Comparison of ENCODE assay signal across 15 cellular contexts in the genomic region with DNA sequence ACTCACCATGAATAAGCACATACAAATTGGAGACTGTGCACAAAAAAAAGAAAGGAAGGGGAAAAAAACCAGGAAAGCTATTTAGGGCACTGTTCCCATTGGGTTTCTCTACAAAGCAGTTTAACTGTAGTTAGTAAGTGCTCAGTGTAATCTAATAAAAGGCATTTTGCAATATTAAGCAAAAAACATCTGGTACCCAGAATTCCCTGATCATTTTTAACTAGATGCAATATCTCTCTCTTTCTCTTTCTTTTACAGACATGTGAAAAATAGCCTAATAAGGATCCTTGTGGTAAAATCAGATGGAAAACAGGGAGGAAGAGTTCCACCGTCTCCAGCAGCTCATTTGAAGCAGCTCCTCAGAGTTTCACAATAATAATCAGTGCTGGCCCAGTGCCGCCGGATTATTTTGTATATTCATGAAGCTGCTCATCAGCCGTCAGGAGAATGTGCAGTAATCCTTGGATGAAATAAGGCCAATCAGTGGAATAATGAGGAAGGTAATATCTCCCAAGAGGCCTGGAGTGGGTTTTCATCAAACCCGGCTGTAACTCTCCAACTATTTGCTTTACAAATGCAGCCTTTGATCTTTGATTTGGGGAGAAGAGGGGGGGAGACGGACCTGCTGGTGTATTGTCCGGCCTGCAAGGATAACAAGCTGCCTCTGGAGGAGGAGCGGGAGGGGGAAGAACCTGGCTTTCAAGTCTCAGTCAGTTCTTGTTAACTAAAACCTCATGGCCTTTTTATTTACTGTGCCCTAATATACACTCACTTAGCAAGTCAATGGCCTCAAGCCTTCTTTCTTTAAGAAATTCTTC.
DNase-seq lines count a peak whose midpoint lies in the region; ATAC-seq and TF ChIP-seq lines count a peak whose summit lies in the region.
"Had no signal": no experiment of that assay in that cellular context is flagged by ENCODE, and none has a peak within 500 bp of the region (broad histone marks: within the 10 kb centered on the region; RNA-seq: fewer than 3 reads in every experiment).

No MANE protein-coding gene starts in this region.

- no peak for ATAC-seq in HG03095 (IDR thresholded peaks at IDR 0.05; ENCODE audit: unreplicated experiment)
- ATAC-seq: stimulated activated naive B cell treated with anti-CD40 and anti-IgM and Interleukin-4, amounts not matched to agents 10 μg/mL and 1 μg/mL and 100 μg/mL, for 72 hours had no signal

- TF ChIP-seq CTCF in thyroid gland (IDR thresholded peaks at IDR 0.05), result no peak

- H3K27ac ChIP-seq in thyroid gland, result no peak overlapping the region
- H3K27ac ChIP-seq: 22Rv1 had no signal

- no peaks in the 10 kb centered on the region for H3K9me3 ChIP-seq in thyroid gland

- intact Hi-C loops in thyroid gland (cut with DNase I), result no loop called here

- peaks cover 6 to 10% of the 10 kb centered on the region in 2 donors for H3K4me1 ChIP-seq in thyroid gland

- H3K27me3 ChIP-seq in thyroid gland, result no peaks in the 10 kb centered on the region

- DNase-seq in DMS 273 (lab: John Stamatoyannopoulos, UW; ENCODE audit: unreplicated experiment), result peak; percentile 16
- no peak for DNase-seq in DMS 273 treated with DMSO at 0.1 percent for 48 hours (lab: John Stamatoyannopoulos, UW)
- peak; percentile 74 for DNase-seq in NCI-H82 (lab: John Stamatoyannopoulos, UW)
- DNase-seq in iPS DF 19.7 (ENCODE audit: low read depth, low spot score), result peak; percentile 33
- DNase-seq in thyroid gland, result peak; percentile 24 to 25
- DNase-seq in DMS79 treated with DMSO at 0.1 percent for 48 hours (lab: John Stamatoyannopoulos, UW), result no peak
- DNase-seq in pons (ENCODE audit: low spot score), result no peak
- DNase-seq: activated B cell treated with CpG ODN at 0.5 μM for 24 hours; activated naive CD4-positive, alpha-beta T cell treated with anti-CD3 and anti-CD28 coated beads for 36 hours; caudate nucleus; CD8-positive, alpha-beta memory T cell; NCI-H2029 treated with DMSO at 0.1 percent for 48 hours; stimulated activated naive B cell treated with anti-CD40 and anti-IgM and Interleukin-4, amounts not matched to agents 10 μg/mL and 1 μg/mL and 100 μg/mL, for 72 hours had no signal

- H3K36me3 ChIP-seq in thyroid gland, result no peaks in the 10 kb centered on the region

- 31 to 39% methylated on average over 8 of the region's 8 CpGs for WGBS in thyroid gland, 2 donors

- no peak for TF ChIP-seq POLR2A in thyroid gland (IDR thresholded peaks at IDR 0.05)

- H3K4me3 ChIP-seq in thyroid gland (replicated peaks in 1 of 3), result no peak overlapping the region

Comparison
In these comparisons a context has a peak if more than half of its experiments do, and no peak if none do; other contexts are left out.
1. DNase-seq: peak in DMS 273 (single experiment), NCI-H82 (single experiment), iPS DF 19.7 (single experiment) and thyroid gland (2 of 2); none in DMS 273 treated with DMSO at 0.1 percent for 48 hours (single experiment), DMS79 treated with DMSO at 0.1 percent for 48 hours (single experiment) and pons (single experiment).